In the genomic region with DNA sequence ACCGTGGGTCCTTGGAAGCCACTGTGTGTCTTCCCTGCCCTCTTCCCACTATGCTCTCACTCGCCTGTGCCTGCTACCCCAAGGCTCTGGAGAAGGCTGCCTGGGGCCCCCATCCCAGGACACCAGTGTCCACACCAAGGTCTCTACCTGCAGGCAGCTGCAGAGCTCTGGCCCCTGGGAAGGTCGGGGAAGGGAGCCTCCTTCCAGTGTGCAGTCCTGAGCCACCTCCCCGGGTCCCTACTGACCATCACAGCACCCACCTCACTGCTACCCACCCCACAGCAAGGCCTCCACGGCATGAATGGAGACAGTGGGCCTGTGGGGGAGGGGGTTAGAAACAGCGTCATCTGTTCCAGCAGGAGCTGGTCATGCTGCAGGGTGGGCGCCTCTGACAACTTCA, we compare ENCODE assay signal across 27 cellular contexts.
"Had no signal": no experiment of that assay in that cellular context is flagged by ENCODE, and none has a peak within 500 bp of the region (broad histone marks: within the 10 kb centered on the region; RNA-seq: fewer than 3 reads in every experiment).

No MANE protein-coding gene starts in this region.

- DNase-seq: activated CD4-positive, alpha-beta memory T cell treated with anti-CD3 and anti-CD28 coated beads, Interleukin-2, amount 10 ng/mL, durations not matched to agents 7 days and 5 days; activated CD4-positive, alpha-beta T cell treated with anti-CD3 and anti-CD28 coated beads for 48 hours; activated naive CD8-positive, alpha-beta T cell treated with anti-CD3 and anti-CD28 coated beads, Interleukin-2, amount 50 U/mL, for 24 hours; activated T-cell treated with anti-CD3 and anti-CD28 coated beads, Interleukin-2, amount 50 U/mL, for 48 hours; effector CD8-positive, alpha-beta T cell; esophagus squamous epithelium; foreskin melanocyte; heart right ventricle; stimulated activated CD4-positive, alpha-beta T cell treated with anti-CD3 and anti-CD28 coated beads, Interleukin-12 subunit alpha, Interleukin-12 subunit beta, amount 100 ng/mL, for 4 hours; stimulated activated CD4-positive, alpha-beta T cell treated with anti-CD3 and anti-CD28 coated beads, Interleukin-4, amount 100 ng/mL, for 24 hours; stimulated activated naive CD8-positive, alpha-beta T cell treated with anti-CD3 and anti-CD28 coated beads, Interleukin-15, amount 100 ng/mL, for 72 hours; substantia nigra; T-helper 9 cell; uterus had no signal

- H3K9me3 Mint-ChIP-seq: activated CD4-positive, alpha-beta memory T cell treated with anti-CD3 and anti-CD28 coated beads, Interleukin-2, amount 10 ng/mL, durations not matched to agents 7 days and 5 days; activated naive CD4-positive, alpha-beta T cell treated with anti-CD3 and anti-CD28 coated beads, Interleukin-2, amount 50 U/mL, for 24 hours; activated naive CD8-positive, alpha-beta T cell treated with anti-CD3 and anti-CD28 coated beads, Interleukin-2, amount 50 U/mL, for 24 hours; activated T-helper 2 cell treated with anti-CD3 and anti-CD28 coated beads, Interferon-gamma antibody, Interleukin-2, Interleukin-4, amounts not matched to agents 10 μg/mL and 5 μg/mL and 100 μg/mL, durations not matched to agents 14 hours and 24 hours and 36 hours; nephron; stimulated activated effector memory CD8-positive, alpha-beta T cell treated with anti-CD3 and anti-CD28 coated beads, Interleukin-12 subunit alpha, Interleukin-12 subunit beta, amount 100 ng/mL, for 72 hours; stimulated activated naive CD8-positive, alpha-beta T cell treated with anti-CD3 and anti-CD28 coated beads, Interleukin-15, amount 100 ng/mL, for 72 hours; type B pancreatic cell had no signal

- H3K36me3 ChIP-seq: breast epithelium, esophagus squamous epithelium, heart right ventricle, neutrophil, right lobe of liver, uterus had no signal

- ATAC-seq: activated CD4-positive, CD25-positive, alpha-beta regulatory T cell treated with anti-CD3 and anti-CD28 coated beads, Interleukin-2, amount 50 U/mL, for 24 hours; activated naive CD8-positive, alpha-beta T cell treated with anti-CD3 and anti-CD28 coated beads, Interleukin-2, amount 50 U/mL, for 24 hours; left lobe of liver; mucosa of descending colon; right lobe of liver; stimulated activated effector memory CD8-positive, alpha-beta T cell treated with anti-CD3 and anti-CD28 coated beads, Interleukin-12 subunit alpha, Interleukin-12 subunit beta, amount 100 ng/mL, for 72 hours; stimulated activated naive CD8-positive, alpha-beta T cell treated with anti-CD3 and anti-CD28 coated beads, Interleukin-15, amount 100 ng/mL, for 72 hours had no signal

- H3K4me1 ChIP-seq: breast epithelium, esophagus squamous epithelium, uterus had no signal

- H3K27ac Mint-ChIP-seq: activated CD4-positive, alpha-beta memory T cell treated with anti-CD3 and anti-CD28 coated beads, Interleukin-2, amount 10 ng/mL, durations not matched to agents 7 days and 5 days; activated naive CD4-positive, alpha-beta T cell treated with anti-CD3 and anti-CD28 coated beads, Interleukin-2, amount 50 U/mL, for 24 hours; activated naive CD8-positive, alpha-beta T cell treated with anti-CD3 and anti-CD28 coated beads, Interleukin-2, amount 50 U/mL, for 24 hours; activated T-helper 2 cell treated with anti-CD3 and anti-CD28 coated beads, Interferon-gamma antibody, Interleukin-2, Interleukin-4, amounts not matched to agents 10 μg/mL and 5 μg/mL and 100 μg/mL, durations not matched to agents 14 hours and 24 hours and 36 hours; nephron; stimulated activated effector memory CD8-positive, alpha-beta T cell treated with anti-CD3 and anti-CD28 coated beads, Interleukin-12 subunit alpha, Interleukin-12 subunit beta, amount 100 ng/mL, for 72 hours; stimulated activated naive CD8-positive, alpha-beta T cell treated with anti-CD3 and anti-CD28 coated beads, Interleukin-15, amount 100 ng/mL, for 72 hours; type B pancreatic cell had no signal

- H3K27me3 Mint-ChIP-seq: activated naive CD4-positive, alpha-beta T cell treated with anti-CD3 and anti-CD28 coated beads, Interleukin-2, amount 50 U/mL, for 24 hours; activated naive CD8-positive, alpha-beta T cell treated with anti-CD3 and anti-CD28 coated beads, Interleukin-2, amount 50 U/mL, for 24 hours; stimulated activated naive CD8-positive, alpha-beta T cell treated with anti-CD3 and anti-CD28 coated beads, Interleukin-15, amount 100 ng/mL, for 72 hours; type B pancreatic cell had no signal

- H3K4me3 ChIP-seq: breast epithelium, esophagus squamous epithelium, heart right ventricle, mucosa of descending colon, right lobe of liver, uterus had no signal

- H3K27me3 ChIP-seq: breast epithelium, heart right ventricle, neutrophil, right lobe of liver, uterus had no signal

- H3K9me3 ChIP-seq: breast epithelium, esophagus squamous epithelium, heart right ventricle, mucosa of descending colon, neutrophil, right lobe of liver, uterus had no signal

- H3K27ac ChIP-seq: breast epithelium, epithelial cell of prostate, esophagus squamous epithelium, heart right ventricle, neutrophil, uterus, VCaP had no signal

- H3K4me3 Mint-ChIP-seq: activated CD4-positive, alpha-beta memory T cell treated with anti-CD3 and anti-CD28 coated beads, Interleukin-2, amount 10 ng/mL, durations not matched to agents 7 days and 5 days; activated naive CD4-positive, alpha-beta T cell treated with anti-CD3 and anti-CD28 coated beads, Interleukin-2, amount 50 U/mL, for 24 hours; activated naive CD8-positive, alpha-beta T cell treated with anti-CD3 and anti-CD28 coated beads, Interleukin-2, amount 50 U/mL, for 24 hours; nephron; stimulated activated effector memory CD8-positive, alpha-beta T cell treated with anti-CD3 and anti-CD28 coated beads, Interleukin-12 subunit alpha, Interleukin-12 subunit beta, amount 100 ng/mL, for 72 hours; type B pancreatic cell had no signal
